Comparison of ENCODE assay signal across 18 cellular contexts in the genomic region with DNA sequence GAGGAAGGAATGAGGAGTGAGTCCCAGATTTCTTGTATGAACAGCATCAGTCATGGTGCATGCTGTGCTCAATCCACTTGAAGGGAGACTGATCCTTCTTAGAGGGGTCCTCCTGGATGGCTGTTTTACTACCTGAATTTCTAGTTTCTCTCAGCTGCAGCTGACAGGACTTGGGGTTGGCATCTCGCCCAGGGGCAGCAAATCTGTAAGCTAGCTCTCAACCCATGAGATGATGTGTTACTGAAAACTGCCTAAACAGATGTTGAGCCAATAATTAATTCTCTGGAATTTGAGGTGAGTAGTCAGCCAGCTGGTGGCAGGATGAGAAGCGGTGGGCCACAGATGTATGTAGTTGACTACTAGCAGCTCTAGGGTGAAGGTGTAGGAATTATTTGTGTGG. TPM values are rescaled to one million over a fixed set of nuclear protein-coding genes. Genes with fewer than 3 reads are reported as not detected.
A peak's percentile ranks its signal among the peaks of the same experiment; 100 is the strongest.
DNase-seq lines count a peak whose midpoint lies in the region; ATAC-seq, FAIRE-seq and TF ChIP-seq lines count a peak whose summit lies in the region.
"Had no signal": no experiment of that assay in that cellular context is flagged by ENCODE, and none has a peak within 500 bp of the region (broad histone marks: within the 10 kb centered on the region; RNA-seq: fewer than 3 reads in every experiment).

No MANE protein-coding gene starts in this region.

- peak; percentile 87 for DNase-seq in DMS 273 (lab: John Stamatoyannopoulos, UW; ENCODE audit: unreplicated experiment)
- DNase-seq in NCI-H1105 (lab: John Stamatoyannopoulos, UW): peak; percentile 21
- DNase-seq in astrocyte (ENCODE audit: low read depth): peak; percentile 45
- no peak for DNase-seq in T-helper 2 cell
- DNase-seq in NCI-H748 (lab: John Stamatoyannopoulos, UW; ENCODE audit: unreplicated experiment): no peak
- DNase-seq in frontal cortex (ENCODE audit: low spot score in 2 of 2): no peak
- DNase-seq: activated CD4-positive, alpha-beta T cell treated with anti-CD3 and anti-CD28 coated beads, Interleukin-2, amount 10 ng/mL, durations not matched to agents 7 days and 5 days; effector memory CD4-positive, alpha-beta T cell; lower lobe of right lung; naive thymus-derived CD8-positive, alpha-beta T cell; retina had no signal

- H2AFZ ChIP-seq in astrocyte (ENCODE audit: low read depth, low read length): no peak overlapping the region

- H3K4me1 Mint-ChIP-seq in astrocyte (ENCODE audit: low read depth, unreplicated experiment): peaks cover 48% of the 10 kb centered on the region

- H3K36me3 Mint-ChIP-seq in astrocyte (ENCODE audit: low read depth, unreplicated experiment): peaks cover 2% of the 10 kb centered on the region

- H3K4me1 ChIP-seq in astrocyte (ENCODE audit: insufficient read depth, low read length): peaks cover 29% of the 10 kb centered on the region
- peaks cover 29 to 59% of the 10 kb centered on the region in 2 experiments for H3K4me1 ChIP-seq in neutrophil (ENCODE audit: control insufficient read depth in 1 of 2, insufficient read depth in 1 of 2, low read depth in 1 of 2, low read length in 1 of 2)

- H3K9me3 ChIP-seq in astrocyte (ENCODE audit: insufficient read depth, low read depth, low read length) (no peaks in the 10 kb centered on the region), neutrophil (no peaks in the 10 kb centered on the region)
- H3K9me3 ChIP-seq: lower lobe of right lung had no signal

- H3K9me3 Mint-ChIP-seq in astrocyte (ENCODE audit: unreplicated experiment): no peaks in the 10 kb centered on the region

- TF ChIP-seq CTCF in astrocyte (IDR thresholded peaks at IDR 0.05; ENCODE audit: insufficient read depth, low read depth, low read length) (no peak), neutrophil (IDR thresholded peaks at IDR 0.05) (no peak)

- H3K27me3 ChIP-seq in astrocyte (ENCODE audit: insufficient read depth, low read length) (no peaks in the 10 kb centered on the region), neutrophil (no peaks in the 10 kb centered on the region)
- H3K27me3 ChIP-seq: cardiac muscle cell had no signal

- H3K79me2 ChIP-seq in astrocyte (ENCODE audit: insufficient read depth, low read length): peaks cover 100% of the 10 kb centered on the region

- H3K4me2 ChIP-seq in astrocyte (ENCODE audit: low read length): peak overlapping the region; percentile 34

- H3K36me3 ChIP-seq in astrocyte (ENCODE audit: insufficient read depth, low read length) (peaks cover 24% of the 10 kb centered on the region), neutrophil (peaks cover 22% of the 10 kb centered on the region)
- H3K36me3 ChIP-seq: cardiac muscle cell had no signal

- no peak overlapping the region for H3K4me3 ChIP-seq in astrocyte (ENCODE audit: insufficient read depth, low read depth, low read length)
- no peak overlapping the region for H3K4me3 ChIP-seq in neutrophil (ENCODE audit: low read depth in 1 of 2, low read length in 1 of 2)
- H3K4me3 ChIP-seq: cardiac muscle cell, lower lobe of right lung, SK-N-MC had no signal

- peaks cover 98% of the 10 kb centered on the region for H4K20me1 ChIP-seq in astrocyte (ENCODE audit: insufficient read depth, low read length)

- H3K9ac ChIP-seq in astrocyte (ENCODE audit: low read length): no peak overlapping the region

- no peak overlapping the region for H3K27ac ChIP-seq in astrocyte (ENCODE audit: low read depth, low read length)
- H3K27ac ChIP-seq in neutrophil: peak overlapping the region; percentile 81
- H3K27ac ChIP-seq: cardiac muscle cell, lower lobe of right lung, SK-N-MC had no signal

- FAIRE-seq in astrocyte (lab: Jason Lieb, UNC) (no peak), frontal cortex (lab: Jason Lieb, UNC) (no peak)
- FAIRE-seq: HTR-8/SVneo had no signal

- no peak overlapping the region for H3K27ac Mint-ChIP-seq in astrocyte (ENCODE audit: unreplicated experiment)
- H3K27ac Mint-ChIP-seq: activated CD4-positive, alpha-beta T cell treated with anti-CD3 and anti-CD28 coated beads, Interleukin-2, amount 10 ng/mL, durations not matched to agents 7 days and 5 days; activated naive CD8-positive, alpha-beta T cell; B cell had no signal

- no peaks in the 10 kb centered on the region for H3K27me3 Mint-ChIP-seq in astrocyte (ENCODE audit: low read depth, unreplicated experiment)
- H3K27me3 Mint-ChIP-seq: activated CD4-positive, alpha-beta T cell treated with anti-CD3 and anti-CD28 coated beads, Interleukin-2, amount 10 ng/mL, durations not matched to agents 7 days and 5 days; activated naive CD8-positive, alpha-beta T cell; B cell; naive thymus-derived CD8-positive, alpha-beta T cell had no signal

- ATAC-seq in GM21360 (IDR thresholded peaks at IDR 0.05; ENCODE audit: unreplicated experiment): no peak
- ATAC-seq: naive thymus-derived CD8-positive, alpha-beta T cell had no signal

- no peak overlapping the region for H3K4me3 Mint-ChIP-seq in astrocyte (ENCODE audit: unreplicated experiment)
- H3K4me3 Mint-ChIP-seq: activated CD4-positive, alpha-beta T cell treated with anti-CD3 and anti-CD28 coated beads, Interleukin-2, amount 10 ng/mL, durations not matched to agents 7 days and 5 days; activated naive CD8-positive, alpha-beta T cell; B cell; naive thymus-derived CD8-positive, alpha-beta T cell had no signal

RNA-seq across cellular contexts. Expression of a gene that starts 19.6 kb away (rescaled TPM):
- total RNA-seq in astrocyte: 93.1 and 110 TPM in 2 replicates
- 136 TPM for total RNA-seq in frontal cortex

Comparison
In these comparisons a context has a peak if more than half of its experiments do, and no peak if none do; other contexts are left out.
1. DNase-seq: peak in DMS 273 (single experiment), NCI-H1105 (single experiment) and astrocyte (single experiment); none in T-helper 2 cell (0 of 5), NCI-H748 (single experiment) and frontal cortex (0 of 2).